In the genomic region with DNA sequence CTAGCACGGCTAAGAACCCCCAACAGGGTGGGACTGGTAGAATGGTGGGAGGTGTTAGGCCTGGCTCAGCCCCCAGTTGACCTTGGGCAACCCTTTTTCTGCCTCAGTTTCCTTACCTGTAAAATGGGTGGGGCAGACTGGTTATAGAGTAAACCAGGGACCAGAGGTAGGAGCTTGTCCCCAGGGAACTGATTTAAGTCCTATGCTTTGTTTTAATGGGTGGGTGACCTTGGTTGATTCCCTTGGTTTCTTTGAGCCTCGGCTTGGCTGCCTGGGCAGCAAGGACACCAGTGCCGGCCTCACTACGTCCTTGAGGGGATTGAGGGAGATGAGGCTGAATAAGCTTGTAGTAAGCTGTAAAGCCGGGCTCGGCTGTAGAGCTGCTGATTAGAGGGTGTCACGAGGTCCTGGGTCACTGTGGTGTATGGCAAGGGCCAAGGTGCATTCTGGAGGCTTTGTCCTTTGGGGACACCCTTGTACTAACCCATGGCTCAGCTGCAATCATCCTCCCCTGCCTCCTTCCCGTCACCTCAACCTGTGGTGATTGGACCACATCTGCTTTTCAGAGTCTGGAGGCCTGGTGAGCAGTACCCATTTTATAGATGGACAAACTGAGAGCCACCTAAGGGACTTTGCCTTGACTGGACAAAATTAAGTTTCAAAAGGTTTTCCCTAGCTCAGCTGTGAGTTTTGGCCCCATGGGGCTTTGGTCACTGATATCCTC, we compare ENCODE assay signal across 8 cellular contexts. TPM values are rescaled to one million over a fixed set of nuclear protein-coding genes. Genes with fewer than 3 reads are reported as not detected.
DNase-seq lines count a peak whose midpoint lies in the region; ATAC-seq, FAIRE-seq and TF ChIP-seq lines count a peak whose summit lies in the region.

No MANE protein-coding gene starts in this region.

- H3K27me3 ChIP-seq in AG04450 (ENCODE audit: control insufficient read depth, insufficient read depth, low read length) (no peaks in the 10 kb centered on the region), K562 (ENCODE audit: control insufficient read depth in 2 of 2, insufficient read depth in 2 of 2, low read length in 2 of 2) (no peaks in the 10 kb centered on the region)

- TF ChIP-seq POLR2A in K562 (conservative IDR thresholded peaks at IDR 0.05) = peak; percentile 47; the same call in 1 of the 2 replicates

- no TSS peak for BruUV-seq in K562 (replicated peaks; lab: Mats Ljungman, UMichigan)

- H3K4me1 ChIP-seq in K562 (replicated peaks in 1 of 2; ENCODE audit: control insufficient read depth in 2 of 2, insufficient read depth in 2 of 2, low read length in 2 of 2) = peaks cover 36 to 70% of the 10 kb centered on the region in 2 experiments

- no peak for FAIRE-seq in K562 (lab: Jason Lieb, UNC)

- peak overlapping the region; percentile 93 for H3K27ac Mint-ChIP-seq in HFFc6
- peak overlapping the region in 7 of 10 donors; percentile 10 to 99 (median 71) for H3K27ac Mint-ChIP-seq in naive thymus-derived CD8-positive, alpha-beta T cell

- POLR2A ChIA-PET in AG04450 (lab: Yijun Ruan, JAX) = interaction anchor here (0.8 kb wide), 1 partner anchor 10 kb away, joined by 3 read pairs; no protein-coding TSS in a partner anchor
- POLR2A ChIA-PET in K562 (lab: Yijun Ruan, JAX) = interaction anchor here (0.5 to 5.2 kb wide), 18 partner anchors 10 to 504 kb away, joined by 3 to 33 read pairs (median 3); no protein-coding TSS in a partner anchor
- POLR2A ChIA-PET in naive thymus-derived CD8-positive, alpha-beta T cell (lab: Charles Lee) = interaction anchor here (1.1 to 4.7 kb wide), 3 partner anchors 20 to 27 kb away, joined by 3 to 108 read pairs (median 6); no protein-coding TSS in a partner anchor

- H3K9ac ChIP-seq in K562 (ENCODE audit: insufficient read depth in 1 of 2, low read depth in 2 of 2, low read length in 2 of 2) = peak overlapping the region; percentile 95 to 96

- no peaks in the 10 kb centered on the region; the same call in 1 of the 2 replicates for H3K9me3 ChIP-seq in AG04450 (ENCODE audit: control insufficient read depth, insufficient read depth, low read length)
- no peaks in the 10 kb centered on the region for H3K9me3 ChIP-seq in K562 (replicated peaks; ENCODE audit: control insufficient read depth, insufficient read depth, low read depth, low read length)

- H3K9me1 ChIP-seq in K562 (ENCODE audit: control insufficient read depth, insufficient read depth, low read length) = no peaks in the 10 kb centered on the region

- no peak for ATAC-seq in K562
- no peak for ATAC-seq in naive thymus-derived CD8-positive, alpha-beta T cell
- no peak for ATAC-seq in GM19328 (IDR thresholded peaks at IDR 0.05; ENCODE audit: unreplicated experiment)
- ATAC-seq in GM18873 (IDR thresholded peaks at IDR 0.05; ENCODE audit: low FRiP score, unreplicated experiment) = no peak

- peaks cover 57% of the 10 kb centered on the region for H3K36me3 ChIP-seq in K562 (ENCODE audit: control insufficient read depth, insufficient read depth, low read length)

- H3K36me3 Mint-ChIP-seq in HFFc6 (ENCODE audit: low read depth) = peaks cover 22% of the 10 kb centered on the region
- peaks cover 0 to 13% (median 4%) of the 10 kb centered on the region in 3 donors for H3K36me3 Mint-ChIP-seq in naive thymus-derived CD8-positive, alpha-beta T cell

- peak overlapping the region; percentile 100 for H3K4me2 ChIP-seq in K562 (ENCODE audit: insufficient read depth, low read length)

- CTCF ChIA-PET in AG04450 (lab: Charles Lee) = interaction anchor here (1.2 to 4.7 kb wide), 3 partner anchors 104 to 201 kb away, joined by 3 to 33 read pairs (median 3); no protein-coding TSS in a partner anchor
- CTCF ChIA-PET in K562 (lab: Yijun Ruan, JAX; ENCODE audit: low intra/inter-chr PET ratio) = no interaction called here

- H3K27me3 Mint-ChIP-seq in HFFc6 (ENCODE audit: insufficient read depth) = peaks cover 9% of the 10 kb centered on the region
- no peaks in the 10 kb centered on the region for H3K27me3 Mint-ChIP-seq in naive thymus-derived CD8-positive, alpha-beta T cell

- H3K4me3 ChIP-seq in AG04450 (ENCODE audit: low read depth, low read length) = peak overlapping the region; percentile 75
- H3K4me3 ChIP-seq in K562 = peak overlapping the region; percentile 92

- peaks cover 71% of the 10 kb centered on the region for H3K79me2 ChIP-seq in K562 (ENCODE audit: control insufficient read depth, insufficient read depth, low read length)

- peaks cover 39% of the 10 kb centered on the region for H3K4me1 Mint-ChIP-seq in HFFc6 (ENCODE audit: low read depth)
- H3K4me1 Mint-ChIP-seq in naive thymus-derived CD8-positive, alpha-beta T cell = peaks cover 24 to 60% (median 52%) of the 10 kb centered on the region in 4 donors

- H4K20me1 ChIP-seq in K562 (replicated peaks; ENCODE audit: control insufficient read depth, insufficient read depth, low read length) = 0 out of 2 replicates have a peak, but pooled peaks cover 4% of the 10 kb centered on the region

- peak overlapping the region; percentile 100 for H3K4me3 Mint-ChIP-seq in HFFc6
- H3K4me3 Mint-ChIP-seq in naive thymus-derived CD8-positive, alpha-beta T cell = peak overlapping the region; percentile 62 to 99 (median 96)

- TF ChIP-seq EP300 in K562 (IDR thresholded peaks at IDR 0.05; ENCODE audit: low read length) = no peak

- no peaks in the 10 kb centered on the region for H3K9me3 Mint-ChIP-seq in HFFc6
- H3K9me3 Mint-ChIP-seq in naive thymus-derived CD8-positive, alpha-beta T cell = no peaks in the 10 kb centered on the region

- DNase-seq in AG04450 (ENCODE audit: low read depth, low spot score) (no peak), HFFc6 (no peak), K562 (ENCODE audit: extremely low read depth in 1 of 4, low spot score in 3 of 4) (peak in 2 of 4 experiments; percentile 58 to 75), NCI-H2196 treated with DMSO at 0.1 percent for 48 hours (lab: John Stamatoyannopoulos, UW; ENCODE audit: unreplicated experiment) (no peak)
- DNase-seq in naive thymus-derived CD8-positive, alpha-beta T cell = no peak
- no peak for DNase-seq in stimulated activated CD4-positive, alpha-beta T cell treated with anti-CD3 and anti-CD28 coated beads, Interleukin-4, amount 100 ng/mL, for 24 hours

- TF ChIP-seq RAD21 in K562 (CRISPR knock-in tag; conservative IDR thresholded peaks at IDR 0.05 in 1 of 2, IDR thresholded peaks at IDR 0.05 in 1 of 2) = no peak

- TF ChIP-seq CTCF in AG04450 (IDR thresholded peaks at IDR 0.05; ENCODE audit: low read depth, low read length) (no peak), HFFc6 (IDR thresholded peaks at IDR 0.05) (no peak), K562 (IDR thresholded peaks at IDR 0.05 in 2 of 3, conservative IDR thresholded peaks at IDR 0.05 in 1 of 3; ENCODE audit: insufficient read depth in 2 of 3, low read depth in 1 of 3, low read length in 3 of 3) (no peak)

- intact Hi-C loops in K562 (cut with micrococcal nuclease) = loop anchor here (1.0 to 5.0 kb wide), 2 partner anchors 33 to 148 kb away; no protein-coding TSS in a partner anchor

- in situ Hi-C loops in K562 (cut with MboI) = no loop called here

- H3K27ac ChIP-seq in AG04450 (ENCODE audit: low read depth, low read length) = peak overlapping the region; percentile 11
- peak overlapping the region; percentile 91 for H3K27ac ChIP-seq in K562 (ENCODE audit: extremely low read depth, low read depth, low read length)

- no peak overlapping the region for H2AFZ ChIP-seq in K562 (ENCODE audit: low read depth, low read length)

- 5% methylated on average over 8 of the region's 8 CpGs for WGBS in K562 (ENCODE audit: insufficient coverage, low coverage, missing lambda C conversion rate)

TF ChIP-seq in K562, 482 proteins besides CTCF, POLR2A, EP300 and RAD21 (continues in another document):
- TF ChIP-seq ZKSCAN1 (IDR thresholded peaks at IDR 0.05; ENCODE audit: low read depth, low read length) (0 out of 2 replicates have a peak, but pooled peaks have one; percentile 32), SOX6 (IDR thresholded peaks at IDR 0.05) (0 out of 2 replicates have a peak, but pooled peaks have one; percentile 16), LEF1 (IDR thresholded peaks at IDR 0.05) (0 out of 2 replicates have a peak, but pooled peaks have one; percentile 46), PTBP1 (IDR thresholded peaks at IDR 0.05; ENCODE audit: low read depth, low read length) (peak; percentile 92; the same call in 1 of the 2 replicates), ARHGAP35 (IDR thresholded peaks at IDR 0.05; ENCODE audit: partially characterized antibody) (no peak), HDAC3 (IDR thresholded peaks at IDR 0.05; ENCODE audit: borderline replicate concordance, partially characterized antibody) (no peak)

RNA-seq across cellular contexts. Expression of a gene that starts 2.2 kb away (rescaled TPM):
- 30.8 and 33.5 TPM in 2 replicates for polyA plus RNA-seq in AG04450 (2011; rRNA removed)
- 60.0 and 62.6 TPM in 2 replicates for polyA minus RNA-seq in AG04450 (2011; rRNA and poly(A)+ RNA removed)
- 10 to 100 TPM; 22.5 to 33.0 (median 28.6) TPM for total RNA-seq in HFFc6 (2021; fragmentation: NEBNext Ultra II Directional; extraction: Animal tissue kit (Norgen Biotek cat#: 25700))
- 361 and 756 TPM in 2 replicates for total RNA-seq in K562 (2011; cell fraction: chromatin; rRNA removed; ENCODE audit: low replicate concordance)
- total RNA-seq in K562 (2011; cell fraction: nucleolus; rRNA removed) = 315 and 326 TPM in 2 replicates
- total RNA-seq in K562 (2011; cell fraction: nucleoplasm; rRNA removed) = 358 and 388 TPM in 2 replicates
- total RNA-seq in K562 (2014; rRNA removed) = 106 and 223 TPM in 2 replicates
- total RNA-seq in K562 (2014; rRNA removed; fragmentation: Illumina TruSeq; extraction: Trizol) = 79.6 and 90.2 TPM in 2 replicates
- total RNA-seq in K562 (2015; rRNA removed; fragmentation: Illumina TruSeq; extraction: Trizol) = 91.9 and 93.2 TPM in 2 replicates
- total RNA-seq in K562 (2021) = 194 and 203 TPM in 2 replicates
- polyA plus RNA-seq in K562 (2011; rRNA removed) = 71.4 and 100 TPM in 2 replicates
- polyA plus RNA-seq in K562 (2011; cell fraction: cytosol; rRNA removed) = 56.5 and 73.9 TPM in 2 replicates
- 434 and 457 TPM in 2 replicates for polyA plus RNA-seq in K562 (2011; cell fraction: nucleus; rRNA removed)
- 52.3 and 64.9 TPM in 2 replicates for polyA plus RNA-seq in K562 (2012)
- 121 and 139 TPM in 2 replicates for polyA plus RNA-seq in K562 (2014; fragmentation: Illumina TruSeq; extraction: Trizol)
- 10 to 100 TPM; 12.3 to 14.8 TPM for polyA plus RNA-seq in K562 (2014; fragmentation: Nextera tagmentation; extraction: Ambion mirVana)
- polyA plus RNA-seq in K562 (2014; rRNA removed) = 111 and 129 TPM in 2 replicates
- 75.5 and 106 TPM in 2 replicates for polyA minus RNA-seq in K562 (2011; rRNA and poly(A)+ RNA removed)
- 40.8 and 83.0 TPM in 2 replicates for polyA minus RNA-seq in K562 (2011; cell fraction: cytosol; rRNA and poly(A)+ RNA removed)
- polyA minus RNA-seq in K562 (2011; cell fraction: nucleus; rRNA and poly(A)+ RNA removed) = 138 and 192 TPM in 2 replicates
- total RNA-seq in naive thymus-derived CD8-positive, alpha-beta T cell = 10 to 100 TPM; 43.1 to 43.7 TPM
- polyA plus RNA-seq in naive thymus-derived CD8-positive, alpha-beta T cell = 1 to 10 TPM; 2.1 to 5.0 (median 3.0) TPM
